38 cellular contexts compared by ENCODE assay signal in the genomic region with DNA sequence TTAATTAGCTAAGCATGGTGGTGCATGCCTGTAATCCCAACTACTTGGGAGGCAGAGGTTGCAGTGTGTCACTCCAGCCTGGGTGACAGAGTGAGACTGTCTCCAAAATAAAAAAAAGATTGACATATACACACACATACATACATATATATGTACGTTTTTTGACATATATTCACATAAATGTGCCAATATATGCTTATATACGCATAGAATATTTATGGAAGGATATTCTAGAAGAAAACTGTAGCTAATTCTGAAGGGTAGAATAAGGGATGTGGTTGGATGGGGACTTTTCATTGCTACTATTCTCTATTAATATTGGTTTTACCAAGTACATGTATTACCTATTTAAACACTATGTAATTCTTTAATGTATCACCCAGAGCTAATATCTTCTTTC.
"Had no signal": no experiment of that assay in that cellular context is flagged by ENCODE, and none has a peak within 500 bp of the region (broad histone marks: within the 10 kb centered on the region; RNA-seq: fewer than 3 reads in every experiment).

No MANE protein-coding gene starts in this region.

- H3K27me3 Mint-ChIP-seq: activated naive CD4-positive, alpha-beta T cell treated with anti-CD3 and anti-CD28 coated beads, Interleukin-2, amount 10 ng/mL, durations not matched to agents 7 days and 5 days; activated naive CD4-positive, alpha-beta T cell treated with anti-CD3 and anti-CD28 coated beads, Interleukin-2, amount 50 U/mL, for 24 hours; activated naive CD8-positive, alpha-beta T cell; activated naive CD8-positive, alpha-beta T cell treated with anti-CD3 and anti-CD28 coated beads for 36 hours; activated naive CD8-positive, alpha-beta T cell treated with anti-CD3 and anti-CD28 coated beads, Interleukin-2, amount 10 ng/mL, durations not matched to agents 7 days and 5 days; activated naive CD8-positive, alpha-beta T cell treated with anti-CD3 and anti-CD28 coated beads, Interleukin-2, amount 50 U/mL, for 24 hours; activated T-helper 17 cell treated with anti-CD3 and anti-CD28 coated beads, Interleukin-2, amount 50 U/mL, for 72 hours; central memory CD8-positive, alpha-beta T cell had no signal

- H3K9me3 ChIP-seq: adrenal gland, ascending aorta, body of pancreas, breast epithelium had no signal

- H3K27me3 ChIP-seq: adrenal gland, ascending aorta, body of pancreas, brain microvascular endothelial cell, breast epithelium, cardiac muscle cell had no signal

- H3K4me1 Mint-ChIP-seq: activated naive CD4-positive, alpha-beta T cell treated with anti-CD3 and anti-CD28 coated beads, Interleukin-2, amount 10 ng/mL, durations not matched to agents 7 days and 5 days; activated naive CD4-positive, alpha-beta T cell treated with anti-CD3 and anti-CD28 coated beads, Interleukin-2, amount 50 U/mL, for 24 hours; activated naive CD8-positive, alpha-beta T cell treated with anti-CD3 and anti-CD28 coated beads for 36 hours; activated naive CD8-positive, alpha-beta T cell treated with anti-CD3 and anti-CD28 coated beads, Interleukin-2, amount 10 ng/mL, durations not matched to agents 7 days and 5 days; activated naive CD8-positive, alpha-beta T cell treated with anti-CD3 and anti-CD28 coated beads, Interleukin-2, amount 50 U/mL, for 24 hours; activated T-helper 17 cell treated with anti-CD3 and anti-CD28 coated beads, Interleukin-2, amount 50 U/mL, for 72 hours; brain; central memory CD8-positive, alpha-beta T cell had no signal

- H3K4me3 ChIP-seq: adrenal gland, ascending aorta, body of pancreas, breast epithelium, cardiac muscle cell had no signal

- H3K4me3 Mint-ChIP-seq: activated naive CD4-positive, alpha-beta T cell treated with anti-CD3 and anti-CD28 coated beads for 36 hours; activated naive CD4-positive, alpha-beta T cell treated with anti-CD3 and anti-CD28 coated beads, Interleukin-2, amount 10 ng/mL, durations not matched to agents 7 days and 5 days; activated naive CD4-positive, alpha-beta T cell treated with anti-CD3 and anti-CD28 coated beads, Interleukin-2, amount 50 U/mL, for 24 hours; activated naive CD8-positive, alpha-beta T cell; activated naive CD8-positive, alpha-beta T cell treated with anti-CD3 and anti-CD28 coated beads for 36 hours; activated naive CD8-positive, alpha-beta T cell treated with anti-CD3 and anti-CD28 coated beads, Interleukin-2, amount 10 ng/mL, durations not matched to agents 7 days and 5 days; activated naive CD8-positive, alpha-beta T cell treated with anti-CD3 and anti-CD28 coated beads, Interleukin-2, amount 50 U/mL, for 24 hours; activated T-cell treated with anti-CD3 and anti-CD28 coated beads, Interleukin-2, amount 50 U/mL, for 4 hours; activated T-cell treated with anti-CD3 and anti-CD28 coated beads, Interleukin-2, amount 50 U/mL, for 72 hours; activated T-helper 1 cell treated with anti-CD3 and anti-CD28 coated beads, Interleukin-12 subunit alpha, Interleukin-12 subunit beta, Interleukin-2, Interleukin-4 antibody, amounts not matched to agents 30 ng/mL and 10 ng/mL and 1 ng/mL, durations not matched to agents 14 hours and 24 hours and 36 hours; activated T-helper 17 cell treated with anti-CD3 and anti-CD28 coated beads, Interleukin-2, amount 50 U/mL, for 72 hours; brain; central memory CD8-positive, alpha-beta T cell had no signal

- H3K4me1 ChIP-seq: adrenal gland, ascending aorta, body of pancreas, breast epithelium had no signal

- H3K27ac Mint-ChIP-seq: activated naive CD4-positive, alpha-beta T cell treated with anti-CD3 and anti-CD28 coated beads for 36 hours; activated naive CD4-positive, alpha-beta T cell treated with anti-CD3 and anti-CD28 coated beads, Interleukin-2, amount 10 ng/mL, durations not matched to agents 7 days and 5 days; activated naive CD4-positive, alpha-beta T cell treated with anti-CD3 and anti-CD28 coated beads, Interleukin-2, amount 50 U/mL, for 24 hours; activated naive CD4-positive, alpha-beta T cell treated with anti-CD3 and anti-CD28 coated beads, Interleukin-2, amount 50 U/mL, for 72 hours; activated naive CD8-positive, alpha-beta T cell; activated naive CD8-positive, alpha-beta T cell treated with anti-CD3 and anti-CD28 coated beads for 36 hours; activated naive CD8-positive, alpha-beta T cell treated with anti-CD3 and anti-CD28 coated beads, Interleukin-2, amount 10 ng/mL, durations not matched to agents 7 days and 5 days; activated naive CD8-positive, alpha-beta T cell treated with anti-CD3 and anti-CD28 coated beads, Interleukin-2, amount 50 U/mL, for 24 hours; activated T-cell treated with anti-CD3 and anti-CD28 coated beads, Interleukin-2, amount 50 U/mL, for 72 hours; activated T-helper 1 cell treated with anti-CD3 and anti-CD28 coated beads, Interleukin-12 subunit alpha, Interleukin-12 subunit beta, Interleukin-2, Interleukin-4 antibody, amounts not matched to agents 30 ng/mL and 10 ng/mL and 1 ng/mL, durations not matched to agents 14 hours and 24 hours and 36 hours; activated T-helper 17 cell treated with anti-CD3 and anti-CD28 coated beads, Interleukin-2, amount 50 U/mL, for 72 hours; activated T-helper 2 cell treated with anti-CD3 and anti-CD28 coated beads, Interferon-gamma antibody, Interleukin-2, Interleukin-4, amounts not matched to agents 10 μg/mL and 5 μg/mL and 100 μg/mL, durations not matched to agents 14 hours and 24 hours and 36 hours; brain had no signal

- ATAC-seq: activated naive CD4-positive, alpha-beta T cell treated with anti-CD3 and anti-CD28 coated beads, Interleukin-2, amount 50 U/mL, for 72 hours; activated naive CD8-positive, alpha-beta T cell treated with anti-CD3 and anti-CD28 coated beads, Interleukin-2, amount 50 U/mL, for 24 hours; activated T-cell treated with anti-CD3 and anti-CD28 coated beads, Interleukin-2, amount 50 U/mL, for 4 hours; activated T-cell treated with anti-CD3 and anti-CD28 coated beads, Interleukin-2, amount 50 U/mL, for 72 hours; activated T-helper 17 cell treated with anti-CD3 and anti-CD28 coated beads, Interleukin-2, amount 50 U/mL, for 72 hours; body of pancreas had no signal

- H3K36me3 ChIP-seq: adrenal gland, ascending aorta, brain microvascular endothelial cell, breast epithelium, cardiac muscle cell had no signal

- FAIRE-seq: astrocyte, bronchial epithelial cell had no signal

- H3K27ac ChIP-seq: adrenal gland, ascending aorta, body of pancreas, brain microvascular endothelial cell, breast epithelium, cardiac muscle cell had no signal

- DNase-seq: activated effector memory CD4-positive, alpha-beta T cell treated with anti-CD3 and anti-CD28 coated beads, Interleukin-2, amount 50 U/mL, for 16 hours; activated effector memory CD4-positive, alpha-beta T cell treated with Interleukin-2 at 50 U/mL for 16 hours; activated gamma-delta T cell; activated gamma-delta T cell treated with Interleukin-2 at 50 U/mL for 16 hours; activated naive CD4-positive, alpha-beta T cell; activated naive CD4-positive, alpha-beta T cell treated with anti-CD3 and anti-CD28 coated beads for 36 hours; activated naive CD4-positive, alpha-beta T cell treated with anti-CD3 and anti-CD28 coated beads, Interleukin-2, amount 10 ng/mL, durations not matched to agents 7 days and 5 days; activated naive CD4-positive, alpha-beta T cell treated with anti-CD3 and anti-CD28 coated beads, Interleukin-2, amount 50 U/mL, for 16 hours; activated naive CD4-positive, alpha-beta T cell treated with Interleukin-2 at 50 U/mL for 16 hours; activated naive CD8-positive, alpha-beta T cell treated with anti-CD3 and anti-CD28 coated beads for 36 hours; activated naive CD8-positive, alpha-beta T cell treated with anti-CD3 and anti-CD28 coated beads, Interleukin-2, amount 10 ng/mL, durations not matched to agents 7 days and 5 days; activated naive CD8-positive, alpha-beta T cell treated with anti-CD3 and anti-CD28 coated beads, Interleukin-2, amount 50 U/mL, for 24 hours; activated T-cell treated with anti-CD3 and anti-CD28 coated beads, Interleukin-2, amount 50 U/mL, for 4 hours; activated T-cell treated with anti-CD3 and anti-CD28 coated beads, Interleukin-2, amount 50 U/mL, for 48 hours; activated T-cell treated with anti-CD3 and anti-CD28 coated beads, Interleukin-2, amount 50 U/mL, for 72 hours; adrenal gland; amniotic stem cell; amygdala; anterior cingulate cortex; aorta; body of pancreas; brain microvascular endothelial cell; caudate nucleus; central memory CD4-positive, alpha-beta T cell; cerebellar nuclear complex had no signal
